ENCODE assay signal across 17 cellular contexts in the genomic region with DNA sequence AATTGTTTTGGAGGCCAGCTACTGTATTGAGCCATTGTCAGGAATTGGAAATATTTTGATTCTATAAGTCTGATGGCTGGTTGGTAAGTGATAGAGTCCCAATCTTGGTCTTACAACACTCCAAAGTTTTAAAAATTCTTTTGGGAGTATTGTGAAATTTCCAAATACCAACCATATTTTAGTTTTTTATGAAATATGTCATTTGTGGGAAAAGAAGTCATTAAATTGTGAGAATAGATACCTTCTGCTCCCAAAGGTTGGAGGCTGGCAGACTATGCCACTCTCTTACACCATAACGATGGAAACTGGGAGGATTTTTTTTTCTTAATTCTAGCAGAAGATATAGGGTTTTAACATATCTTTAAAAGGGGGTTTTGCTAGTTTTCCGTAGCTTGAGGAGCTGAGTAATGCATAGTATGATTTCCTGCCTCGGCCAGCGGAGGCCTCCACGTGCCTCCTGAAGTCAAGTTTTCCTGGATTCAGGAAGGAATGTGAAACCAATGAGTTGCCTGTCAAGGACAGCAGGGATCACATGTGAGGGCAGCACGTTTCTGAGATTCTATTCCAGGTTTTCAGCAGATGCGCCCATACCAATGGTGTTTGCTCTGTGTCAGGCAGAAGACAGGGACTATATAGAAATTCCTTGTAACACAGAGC.
DNase-seq lines count a peak whose midpoint lies in the region; ATAC-seq and TF ChIP-seq lines count a peak whose summit lies in the region.
"Had no signal": no experiment of that assay in that cellular context is flagged by ENCODE, and none has a peak within 500 bp of the region (broad histone marks: within the 10 kb centered on the region; RNA-seq: fewer than 3 reads in every experiment).

No MANE protein-coding gene starts in this region.

- no peaks in the 10 kb centered on the region for H3K9me3 Mint-ChIP-seq in HFFc6
- H3K9me3 Mint-ChIP-seq: central memory CD8-positive, alpha-beta T cell; T-helper 2 cell treated with Interferon-gamma antibody and Interleukin-4, amounts not matched to agents 5 μg/mL and 100 μg/mL, for 36 hours had no signal

- H3K4me1 Mint-ChIP-seq in HFFc6 (ENCODE audit: low read depth): peaks cover 19% of the 10 kb centered on the region
- H3K4me1 Mint-ChIP-seq: CD14-positive monocyte; central memory CD8-positive, alpha-beta T cell; stimulated activated naive B cell treated with anti-CD40 and anti-IgM and Interleukin-4, amounts not matched to agents 10 μg/mL and 1 μg/mL and 100 μg/mL, for 72 hours had no signal

- TF ChIP-seq CTCF in AG04450 (IDR thresholded peaks at IDR 0.05; ENCODE audit: low read depth, low read length): peak; percentile 18
- TF ChIP-seq CTCF in HFFc6 (IDR thresholded peaks at IDR 0.05): no peak
- TF ChIP-seq CTCF in brain microvascular endothelial cell (IDR thresholded peaks at IDR 0.05; ENCODE audit: low read depth, low read length, missing control alignments): peak; percentile 21
- no peak for TF ChIP-seq CTCF in lower lobe of right lung (IDR thresholded peaks at IDR 0.05)

- no peaks in the 10 kb centered on the region for H3K4me1 ChIP-seq in lower lobe of right lung

- CTCF ChIA-PET in AG04450 (lab: Charles Lee): interaction anchor here (0.9 kb wide), 1 partner anchor 41 kb away, joined by 3 read pairs; no protein-coding TSS in a partner anchor

- H3K27ac ChIP-seq in AG04450 (ENCODE audit: low read depth, low read length): no peak overlapping the region
- H3K27ac ChIP-seq in brain microvascular endothelial cell: peak overlapping the region; percentile 13
- H3K27ac ChIP-seq in lower lobe of right lung: no peak overlapping the region

- H3K4me3 ChIP-seq in AG04450 (ENCODE audit: low read depth, low read length): no peak overlapping the region
- H3K4me3 ChIP-seq in brain microvascular endothelial cell (ENCODE audit: low read depth, low read length): no peak overlapping the region
- no peak overlapping the region for H3K4me3 ChIP-seq in lower lobe of right lung

- in situ Hi-C loops in brain microvascular endothelial cell (cut with HindIII; ENCODE audit: low pct_ligation_motif_present, low sequenced_read_pairs): no loop called here

- no peak overlapping the region; the same call in 1 of the 2 replicates for H3K4me3 Mint-ChIP-seq in HFFc6
- H3K4me3 Mint-ChIP-seq: CD14-positive monocyte; central memory CD8-positive, alpha-beta T cell; stimulated activated naive B cell treated with anti-CD40 and anti-IgM and Interleukin-4, amounts not matched to agents 10 μg/mL and 1 μg/mL and 100 μg/mL, for 72 hours; T-helper 2 cell treated with Interferon-gamma antibody and Interleukin-4, amounts not matched to agents 5 μg/mL and 100 μg/mL, for 36 hours had no signal

- no peaks in the 10 kb centered on the region for H3K27me3 Mint-ChIP-seq in HFFc6 (ENCODE audit: insufficient read depth)

- H3K36me3 ChIP-seq in brain microvascular endothelial cell (replicated peaks): no peaks in the 10 kb centered on the region
- no peaks in the 10 kb centered on the region for H3K36me3 ChIP-seq in lower lobe of right lung

- intact Hi-C loops in lower lobe of right lung (cut with DNase I): no loop called here

- H3K27ac Mint-ChIP-seq in HFFc6: peak overlapping the region; percentile 61; the same call in 1 of the 2 replicates
- H3K27ac Mint-ChIP-seq: CD14-positive monocyte; stimulated activated naive B cell treated with anti-CD40 and anti-IgM and Interleukin-4, amounts not matched to agents 10 μg/mL and 1 μg/mL and 100 μg/mL, for 72 hours; T-helper 2 cell treated with Interferon-gamma antibody and Interleukin-4, amounts not matched to agents 5 μg/mL and 100 μg/mL, for 36 hours had no signal

- H3K9me3 ChIP-seq in AG04450 (ENCODE audit: control insufficient read depth, insufficient read depth, low read length) (no peaks in the 10 kb centered on the region), lower lobe of right lung (no peaks in the 10 kb centered on the region)

- POLR2A ChIA-PET in AG04450 (lab: Yijun Ruan, JAX): no interaction called here

- H3K27me3 ChIP-seq in AG04450 (ENCODE audit: control insufficient read depth, insufficient read depth, low read length): no peaks in the 10 kb centered on the region
- H3K27me3 ChIP-seq in brain microvascular endothelial cell (replicated peaks): no peaks in the 10 kb centered on the region
- no peaks in the 10 kb centered on the region for H3K27me3 ChIP-seq in lower lobe of right lung (ENCODE audit: low read depth)

- no peak for DNase-seq in AG04450 (ENCODE audit: low read depth, low spot score)
- peak; percentile 38 for DNase-seq in HFFc6
- peak; percentile 40 for DNase-seq in brain microvascular endothelial cell
- DNase-seq in iris pigment epithelial cell (ENCODE audit: low read depth): peak; percentile 56
- DNase-seq in Ammon's horn (ENCODE audit: low spot score): no peak
- no peak for DNase-seq in lower lobe of right lung
- no peak for DNase-seq in LoVo (ENCODE audit: low spot score)
- DNase-seq in stimulated activated CD4-positive, alpha-beta T cell treated with anti-CD3 and anti-CD28 coated beads, Interleukin-4, amount 100 ng/mL, for 1 hour: no peak
- DNase-seq: activated CD4-positive, alpha-beta T cell treated with anti-CD3 and anti-CD28 coated beads, Interleukin-2, amount 50 U/mL, for 48 hours; NCI-H1105; NCI-H345; stimulated activated CD4-positive, alpha-beta T cell treated with anti-CD3 and anti-CD28 coated beads, Interleukin-4, amount 100 ng/mL, for 4 hours; stimulated activated naive B cell treated with anti-CD40 and anti-IgM and Interleukin-4, amounts not matched to agents 10 μg/mL and 1 μg/mL and 100 μg/mL, for 72 hours had no signal

- ATAC-seq in lower lobe of right lung: no peak
- ATAC-seq: esophagus mucosa; stimulated activated naive B cell treated with anti-CD40 and anti-IgM and Interleukin-4, amounts not matched to agents 10 μg/mL and 1 μg/mL and 100 μg/mL, for 72 hours had no signal

- no peaks in the 10 kb centered on the region for H3K36me3 Mint-ChIP-seq in HFFc6 (ENCODE audit: low read depth)
- H3K36me3 Mint-ChIP-seq: CD14-positive monocyte had no signal

Comparison
In these comparisons a context has a peak if more than half of its experiments do, and no peak if none do; other contexts are left out.
1. DNase-seq: peak in HFFc6 (single experiment), brain microvascular endothelial cell (single experiment) and iris pigment epithelial cell (single experiment); none in AG04450 (single experiment), Ammon's horn (single experiment), lower lobe of right lung (single experiment), LoVo (single experiment) and stimulated activated CD4-positive, alpha-beta T cell treated with anti-CD3 and anti-CD28 coated beads, Interleukin-4, amount 100 ng/mL, for 1 hour (single experiment).
2. CTCF ChIP-seq: peak in AG04450 (single experiment) and brain microvascular endothelial cell (single experiment); none in HFFc6 (single experiment) and lower lobe of right lung (single experiment).